In genomic region chr2:158509928-158510797, GRCh38 we compare ENCODE assay signal across 16 cellular contexts. TPM values are rescaled to one million over a fixed set of nuclear protein-coding genes. Genes with fewer than 3 reads are reported as not detected.
DNase-seq lines count a peak whose midpoint lies in the region; ATAC-seq and TF ChIP-seq lines count a peak whose summit lies in the region.
"Had no signal": no experiment of that assay in that cellular context is flagged by ENCODE, and none has a peak within 500 bp of the region (broad histone marks: within the 10 kb centered on the region; RNA-seq: fewer than 3 reads in every experiment).

No MANE protein-coding gene starts in this region.

- intact Hi-C loops in uterus (cut with DNase I; ENCODE audit: low total_unique reads), result no loop called here

- H3K9me3 ChIP-seq in neutrophil (no peaks in the 10 kb centered on the region), uterus (no peaks in the 10 kb centered on the region)
- no peaks in the 10 kb centered on the region for H3K9me3 ChIP-seq in CD8-positive, alpha-beta memory T cell (ENCODE audit: low read length)
- H3K9me3 ChIP-seq: suprapubic skin had no signal

- no peaks in the 10 kb centered on the region for H3K9me3 Mint-ChIP-seq in CD8-positive, alpha-beta memory T cell
- H3K9me3 Mint-ChIP-seq: activated CD4-positive, alpha-beta T cell treated with anti-CD3 and anti-CD28 coated beads, Interleukin-2, amount 10 ng/mL, durations not matched to agents 24 days and 14 days; activated naive CD4-positive, alpha-beta T cell treated with anti-CD3 and anti-CD28 coated beads for 36 hours had no signal

- H3K4me3 ChIP-seq in cardiac fibroblast (replicated peaks in 1 of 2; ENCODE audit: low read depth in 2 of 2, low read length in 2 of 2) (no peak overlapping the region), neutrophil (ENCODE audit: low read depth in 1 of 2, low read length in 1 of 2) (no peak overlapping the region), uterus (no peak overlapping the region)
- no peak overlapping the region for H3K4me3 ChIP-seq in CD8-positive, alpha-beta memory T cell (ENCODE audit: low read length)
- H3K4me3 ChIP-seq: suprapubic skin had no signal

- no peak overlapping the region for H3K4me3 Mint-ChIP-seq in CD8-positive, alpha-beta memory T cell
- H3K4me3 Mint-ChIP-seq: activated CD4-positive, alpha-beta T cell treated with anti-CD3 and anti-CD28 coated beads, Interleukin-2, amount 10 ng/mL, durations not matched to agents 24 days and 14 days; activated naive CD4-positive, alpha-beta T cell treated with anti-CD3 and anti-CD28 coated beads for 36 hours had no signal

- H3K27me3 Mint-ChIP-seq in CD8-positive, alpha-beta memory T cell, result no peaks in the 10 kb centered on the region
- H3K27me3 Mint-ChIP-seq: activated CD4-positive, alpha-beta T cell treated with anti-CD3 and anti-CD28 coated beads, Interleukin-2, amount 10 ng/mL, durations not matched to agents 24 days and 14 days had no signal

- H3K27ac Mint-ChIP-seq in CD8-positive, alpha-beta memory T cell, result peak overlapping the region in 2 of 8 donors; percentile 5 to 7
- H3K27ac Mint-ChIP-seq: activated CD4-positive, alpha-beta T cell treated with anti-CD3 and anti-CD28 coated beads, Interleukin-2, amount 10 ng/mL, durations not matched to agents 24 days and 14 days; activated naive CD4-positive, alpha-beta T cell treated with anti-CD3 and anti-CD28 coated beads for 36 hours had no signal

- TF ChIP-seq POLR2A in uterus (IDR thresholded peaks at IDR 0.05), result no peak

- ATAC-seq in HG03139 (IDR thresholded peaks at IDR 0.05; ENCODE audit: unreplicated experiment), result no peak

- H3K36me3 Mint-ChIP-seq in CD8-positive, alpha-beta memory T cell, result peaks cover 0 to 2% (median 1%) of the 10 kb centered on the region in 3 donors

- H3K27me3 ChIP-seq in neutrophil (no peaks in the 10 kb centered on the region), uterus (no peaks in the 10 kb centered on the region)
- no peaks in the 10 kb centered on the region for H3K27me3 ChIP-seq in CD8-positive, alpha-beta memory T cell (ENCODE audit: insufficient read depth, low read length, poor library complexity, severe bottlenecking)
- H3K27me3 ChIP-seq: suprapubic skin had no signal

- CTCF ChIA-PET in CD8-positive, alpha-beta memory T cell (lab: Charles Lee), result no interaction called here

- no peaks in the 10 kb centered on the region for H3K36me3 ChIP-seq in neutrophil
- no peaks in the 10 kb centered on the region for H3K36me3 ChIP-seq in CD8-positive, alpha-beta memory T cell (ENCODE audit: insufficient read depth, low read length)
- H3K36me3 ChIP-seq in uterus, result no peaks in the 10 kb centered on the region
- H3K36me3 ChIP-seq: suprapubic skin had no signal

- H3K27ac ChIP-seq in neutrophil (peak overlapping the region; percentile 72), uterus (no peak overlapping the region)
- no peak overlapping the region for H3K27ac ChIP-seq in CD8-positive, alpha-beta memory T cell (ENCODE audit: low read depth, low read length)
- H3K27ac ChIP-seq: suprapubic skin had no signal

- peaks cover 30 to 38% of the 10 kb centered on the region in 2 experiments for H3K4me1 ChIP-seq in neutrophil (ENCODE audit: control insufficient read depth in 1 of 2, insufficient read depth in 1 of 2, low read depth in 1 of 2, low read length in 1 of 2)
- H3K4me1 ChIP-seq in CD8-positive, alpha-beta memory T cell (ENCODE audit: insufficient read depth, low read length), result no peaks in the 10 kb centered on the region
- no peaks in the 10 kb centered on the region for H3K4me1 ChIP-seq in uterus

- TF ChIP-seq CTCF in cardiac fibroblast (IDR thresholded peaks at IDR 0.05; ENCODE audit: low read depth, low read length), result no peak
- no peak for TF ChIP-seq CTCF in neutrophil (IDR thresholded peaks at IDR 0.05)
- TF ChIP-seq CTCF in uterus (IDR thresholded peaks at IDR 0.05), result no peak

- H3K4me1 Mint-ChIP-seq in CD8-positive, alpha-beta memory T cell, result peaks cover 10 to 21% (median 15%) of the 10 kb centered on the region in 3 donors

- peak; percentile 48 for DNase-seq in GM03348 (ENCODE audit: low spot score)
- DNase-seq in NCI-H226, result peak; percentile 62
- peak; percentile 17 to 31 for DNase-seq in cardiac fibroblast (ENCODE audit: low read depth in 2 of 2)
- no peak for DNase-seq in CD8-positive, alpha-beta memory T cell
- no peak for DNase-seq in uterus
- DNase-seq: activated CD4-positive, alpha-beta T cell treated with anti-CD3 and anti-CD28 coated beads, Interleukin-2, amount 10 ng/mL, durations not matched to agents 24 days and 14 days; activated naive CD4-positive, alpha-beta T cell treated with anti-CD3 and anti-CD28 coated beads for 36 hours; DMS 273 treated with DMSO at 0.1 percent for 48 hours; Kasumi-1; mesendoderm; NCI-H2081 treated with DMSO at 0.1 percent for 48 hours; NK-92 treated with Interleukin-12 subunit alpha and Interleukin-12 subunit beta, amount 100 ng/mL, for 24 hours had no signal

- POLR2A ChIA-PET in CD8-positive, alpha-beta memory T cell (lab: Charles Lee), result no interaction called here

RNA-seq across cellular contexts. Expression of gene PKP4, which starts 53.4 kb away (rescaled TPM):
- 10 to 100 TPM; 29.6 to 32.2 TPM for total RNA-seq in CD8-positive, alpha-beta memory T cell
- polyA plus RNA-seq in CD8-positive, alpha-beta memory T cell, result 1.5 TPM
- 100 to 1,000 TPM in 1 of 4 donors, 10 to 100 TPM in 3; 35.6 to 122 (median 60.6) TPM for total RNA-seq in uterus

RNA-seq across cellular contexts. Expression of gene CCDC148, which starts 53.6 kb away (rescaled TPM):
- total RNA-seq in CD8-positive, alpha-beta memory T cell, result under 1 TPM in 1 of 2 experiments, not detected in 1; 0.40 TPM
- not detected for polyA plus RNA-seq in CD8-positive, alpha-beta memory T cell
- total RNA-seq in uterus, result 1 to 10 TPM in 2 of 4 donors, under 1 TPM in 1, not detected in 1; 0.77 to 9.7 (median 3.0) TPM
- total RNA-seq: activated CD4-positive, alpha-beta T cell treated with anti-CD3 and anti-CD28 coated beads, Interleukin-2, amount 10 ng/mL, durations not matched to agents 24 days and 14 days; activated naive CD4-positive, alpha-beta T cell treated with anti-CD3 and anti-CD28 coated beads for 36 hours; pulmonary artery endothelial cell had no signal

Comparison
In these comparisons a context has a peak if more than half of its experiments do, and no peak if none do; other contexts are left out.
1. DNase-seq: peak in GM03348 (single experiment), NCI-H226 (single experiment) and cardiac fibroblast (2 of 2); none in CD8-positive, alpha-beta memory T cell (0 of 5) and uterus (0 of 2).